ENCODE assay signal across 27 cellular contexts in genomic region chr3:130826516-130826915, GRCh38.
DNase-seq lines count a peak whose midpoint lies in the region; ATAC-seq and TF ChIP-seq lines count a peak whose summit lies in the region.
"Had no signal": no experiment of that assay in that cellular context is flagged by ENCODE, and none has a peak within 500 bp of the region (broad histone marks: within the 10 kb centered on the region; RNA-seq: fewer than 3 reads in every experiment).

No MANE protein-coding gene starts in this region.

- no peaks in the 10 kb centered on the region for H3K36me3 Mint-ChIP-seq in chondrocyte (ENCODE audit: low read depth)
- H3K36me3 Mint-ChIP-seq: CD8-positive, alpha-beta T cell had no signal

- no peak overlapping the region for H3K4me3 Mint-ChIP-seq in chondrocyte (ENCODE audit: unreplicated experiment)
- H3K4me3 Mint-ChIP-seq: CD8-positive, alpha-beta T cell had no signal

- H3K79me2 ChIP-seq in hepatocyte, result no peaks in the 10 kb centered on the region

- H3K27ac Mint-ChIP-seq in chondrocyte (ENCODE audit: unreplicated experiment), result no peak overlapping the region
- H3K27ac Mint-ChIP-seq: CD8-positive, alpha-beta T cell had no signal

- no peaks in the 10 kb centered on the region for H4K20me1 ChIP-seq in hepatocyte (ENCODE audit: insufficient read depth, poor library complexity, severe bottlenecking)

- peaks cover 20% of the 10 kb centered on the region for H3K27me3 Mint-ChIP-seq in chondrocyte (ENCODE audit: low read depth)

- no peaks in the 10 kb centered on the region for H3K27me3 ChIP-seq in hepatocyte

- H2AFZ ChIP-seq in hepatocyte, result no peak overlapping the region

- H3K27ac ChIP-seq in hepatocyte, result peak overlapping the region; percentile 79
- H3K27ac ChIP-seq: HL-60, KMS-11 had no signal

- no peaks in the 10 kb centered on the region for H3K4me1 Mint-ChIP-seq in chondrocyte (ENCODE audit: low read depth)

- DNase-seq in 8988T (peak; percentile 14), HT1080 (ENCODE audit: low read depth) (peak; percentile 66), SW480 (ENCODE audit: low spot score) (peak; percentile 39), hepatocyte (ENCODE audit: low spot score) (no peak), inferior parietal cortex (ENCODE audit: extremely low spot score) (no peak), chondrocyte (ENCODE audit: low spot score) (no peak), RPMI8226 (no peak)
- DNase-seq: AML-193; C1 segment of cervical spinal cord; CD8-positive, alpha-beta T cell; DMS153; GDM1; GOT3; MV-4-11; NCI-H1105 treated with DMSO at 0.1 percent for 48 hours; NCI-H1694; NCI-H2081; NCI-H2171; NCI-H345; NCI-H524; NCI-H774; NK-92 treated with Interleukin-12 subunit alpha and Interleukin-12 subunit beta, amount 100 ng/mL, for 24 hours; SHP77; SK-N-SH had no signal

- no peaks in the 10 kb centered on the region for H3K9me2 ChIP-seq in hepatocyte (replicated peaks; ENCODE audit: insufficient read depth)
- H3K9me2 ChIP-seq: SK-N-SH had no signal

- H3K4me2 ChIP-seq in hepatocyte, result no peak overlapping the region
- H3K4me2 ChIP-seq: KMS-11, SK-N-SH had no signal

- no peaks in the 10 kb centered on the region for H3K36me3 ChIP-seq in hepatocyte (replicated peaks; ENCODE audit: insufficient read depth, low read depth)

- H3K4me1 ChIP-seq in hepatocyte (ENCODE audit: insufficient read depth), result peaks cover 20% of the 10 kb centered on the region

- 75% methylated on average over 1 of the region's 1 CpG for WGBS in hepatocyte (ENCODE audit: low lambda C conversion rate, missing lambda C conversion rate)

- TF ChIP-seq CTCF in hepatocyte (IDR thresholded peaks at IDR 0.05; ENCODE audit: poor library complexity) (no peak), chondrocyte (IDR thresholded peaks at IDR 0.05) (no peak)

- H3K9me3 Mint-ChIP-seq in chondrocyte (ENCODE audit: low read depth), result no peaks in the 10 kb centered on the region
- H3K9me3 Mint-ChIP-seq: CD8-positive, alpha-beta T cell had no signal

- ATAC-seq in HG03565 (IDR thresholded peaks at IDR 0.05; ENCODE audit: unreplicated experiment), result no peak
- ATAC-seq: CD8-positive, alpha-beta T cell had no signal

- H3K4me3 ChIP-seq in hepatocyte, result no peak overlapping the region

- H3K9me3 ChIP-seq in hepatocyte (ENCODE audit: low read depth), result no peaks in the 10 kb centered on the region
- H3K9me3 ChIP-seq: SK-N-SH had no signal

Comparison
In these comparisons a context has a peak if more than half of its experiments do, and no peak if none do; other contexts are left out.
1. DNase-seq: peak in 8988T (single experiment), HT1080 (single experiment) and SW480 (single experiment); none in hepatocyte (single experiment), inferior parietal cortex (single experiment), chondrocyte (single experiment) and RPMI8226 (single experiment).